Comparison of ENCODE assay signal across 8 cellular contexts in genomic region chr3:32510075-32510724, GRCh38. TPM values are rescaled to one million over a fixed set of nuclear protein-coding genes. Genes with fewer than 3 reads are reported as not detected.
A peak's percentile ranks its signal among the peaks of the same experiment; 100 is the strongest.
DNase-seq lines count a peak whose midpoint lies in the region; ATAC-seq, FAIRE-seq and TF ChIP-seq lines count a peak whose summit lies in the region.

No MANE protein-coding gene starts in this region.

- DNase-seq in BE2C (peak; percentile 54), NCI-H82 treated with DMSO at 0.1 percent for 48 hours (lab: John Stamatoyannopoulos, UW; ENCODE audit: unreplicated experiment) (peak; percentile 6), mucosa of descending colon (peak in 2 of 3 donors; percentile 44 to 85)
- DNase-seq in activated CD8-positive, alpha-beta memory T cell treated with anti-CD3 and anti-CD28 coated beads for 1 hour (ENCODE audit: extremely low read depth in 1 of 2, low read depth in 1 of 2) = peak; percentile 23 to 27
- DNase-seq in stimulated activated effector memory CD8-positive, alpha-beta T cell treated with anti-CD3 and anti-CD28 coated beads, Interleukin-12 subunit alpha, Interleukin-12 subunit beta, amount 100 ng/mL, for 72 hours (ENCODE audit: low spot score in 2 of 2) = peak; percentile 36 to 71

- H3K36me3 Mint-ChIP-seq in stimulated activated effector memory CD8-positive, alpha-beta T cell treated with anti-CD3 and anti-CD28 coated beads, Interleukin-12 subunit alpha, Interleukin-12 subunit beta, amount 100 ng/mL, for 72 hours = no peaks in the 10 kb centered on the region

- H3K36me3 ChIP-seq in BE2C = no peaks in the 10 kb centered on the region
- no peaks in the 10 kb centered on the region for H3K36me3 ChIP-seq in mucosa of descending colon (ENCODE audit: low read depth)

- no peaks in the 10 kb centered on the region for H3K27me3 ChIP-seq in BE2C

- H3K4me1 ChIP-seq in BE2C (no peaks in the 10 kb centered on the region), mucosa of descending colon (ENCODE audit: low read depth) (no peaks in the 10 kb centered on the region)

- no peak overlapping the region for H3K4me3 Mint-ChIP-seq in stimulated activated effector memory CD8-positive, alpha-beta T cell treated with anti-CD3 and anti-CD28 coated beads, Interleukin-12 subunit alpha, Interleukin-12 subunit beta, amount 100 ng/mL, for 72 hours

- H3K4me1 Mint-ChIP-seq in stimulated activated effector memory CD8-positive, alpha-beta T cell treated with anti-CD3 and anti-CD28 coated beads, Interleukin-12 subunit alpha, Interleukin-12 subunit beta, amount 100 ng/mL, for 72 hours = no peaks in the 10 kb centered on the region

- intact Hi-C loops in mucosa of descending colon (cut with DNase I, micrococcal nuclease) = loop anchor here in 1 of 2 donors (10.0 kb wide), 1 partner anchor 155 kb away; no protein-coding TSS in a partner anchor

- H3K9me3 ChIP-seq in BE2C = no peaks in the 10 kb centered on the region
- H3K9me3 ChIP-seq in mucosa of descending colon = no peaks in the 10 kb centered on the region

- peak; percentile 78 for ATAC-seq in GM18909 (IDR thresholded peaks at IDR 0.05; ENCODE audit: poor library complexity, unreplicated experiment)
- ATAC-seq in HG03354 (IDR thresholded peaks at IDR 0.05; ENCODE audit: poor library complexity, severe bottlenecking, unreplicated experiment) = peak; percentile 91
- ATAC-seq in mucosa of descending colon = peak; percentile 86
- peak; percentile 90 for ATAC-seq in stimulated activated effector memory CD8-positive, alpha-beta T cell treated with anti-CD3 and anti-CD28 coated beads, Interleukin-12 subunit alpha, Interleukin-12 subunit beta, amount 100 ng/mL, for 72 hours

- H3K27ac Mint-ChIP-seq in stimulated activated effector memory CD8-positive, alpha-beta T cell treated with anti-CD3 and anti-CD28 coated beads, Interleukin-12 subunit alpha, Interleukin-12 subunit beta, amount 100 ng/mL, for 72 hours = no peak overlapping the region

- no peak overlapping the region for H3K4me3 ChIP-seq in BE2C (ENCODE audit: low read depth, low read length)
- no peak overlapping the region for H3K4me3 ChIP-seq in mucosa of descending colon

- FAIRE-seq in endometrium (lab: Jason Lieb, UNC) = peak; percentile 91

- TF ChIP-seq CTCF in BE2C (IDR thresholded peaks at IDR 0.05; ENCODE audit: low read depth, low read length) (peak; percentile 67), mucosa of descending colon (IDR thresholded peaks at IDR 0.05) (peak; percentile 34)

- no peaks in the 10 kb centered on the region for H3K9me3 Mint-ChIP-seq in stimulated activated effector memory CD8-positive, alpha-beta T cell treated with anti-CD3 and anti-CD28 coated beads, Interleukin-12 subunit alpha, Interleukin-12 subunit beta, amount 100 ng/mL, for 72 hours

RNA-seq across cellular contexts. Expression of gene CMTM6, which starts 7.5 kb away (rescaled TPM):
- 3.9 TPM for polyA plus RNA-seq in BE2C (2012; ENCODE audit: insufficient read depth, insufficient read length, low read depth)
- 10 to 100 TPM; 40.7 to 58.5 (median 48.4) TPM for total RNA-seq in mucosa of descending colon

Comparison
In these comparisons a context has a peak if more than half of its experiments do, and no peak if none do; other contexts are left out.
1. DNase-seq: peak in every context shown above with its lines; median percentile 64 in mucosa of descending colon; 54 in BE2C; 54 in stimulated activated effector memory CD8-positive, alpha-beta T cell treated with anti-CD3 and anti-CD28 coated beads, Interleukin-12 subunit alpha, Interleukin-12 subunit beta, amount 100 ng/mL, for 72 hours; 25 in activated CD8-positive, alpha-beta memory T cell treated with anti-CD3 and anti-CD28 coated beads for 1 hour; 6 in NCI-H82 treated with DMSO at 0.1 percent for 48 hours.